Comparison of ENCODE assay signal across 28 cellular contexts in the genomic region with DNA sequence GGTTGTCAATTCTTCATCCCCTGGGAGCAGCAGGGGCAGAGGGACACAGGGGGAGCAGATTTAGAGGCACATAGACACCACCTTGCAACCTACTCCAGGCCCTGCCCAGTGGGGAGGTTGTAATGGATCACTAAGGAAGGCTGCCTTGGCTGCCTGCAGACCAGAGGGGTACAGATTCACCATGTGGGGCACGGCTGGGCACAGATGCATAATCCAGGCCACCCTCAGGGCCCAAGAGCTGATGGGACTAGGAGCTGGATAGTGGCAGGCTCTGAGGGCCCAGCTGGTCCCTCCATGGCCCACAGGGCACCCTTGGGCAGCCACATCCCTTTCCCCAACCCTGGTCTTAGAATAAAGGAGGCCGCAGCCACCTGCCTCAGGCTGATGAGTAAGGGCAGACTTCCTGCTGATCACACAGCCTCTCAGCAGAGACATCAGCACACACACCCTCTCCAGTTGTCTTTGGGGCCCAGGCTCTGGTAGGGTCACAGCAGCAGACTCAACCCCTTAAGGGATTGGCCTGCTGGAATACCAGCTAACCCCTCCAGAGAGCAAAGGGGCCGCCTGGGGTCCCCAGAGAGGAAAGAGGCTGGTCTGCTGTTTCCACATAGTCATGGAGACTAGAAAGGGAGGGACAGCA.
A peak's percentile ranks its signal among the peaks of the same experiment; 100 is the strongest.
DNase-seq lines count a peak whose midpoint lies in the region; ATAC-seq and TF ChIP-seq lines count a peak whose summit lies in the region.
"Had no signal": no experiment of that assay in that cellular context is flagged by ENCODE, and none has a peak within 500 bp of the region (broad histone marks: within the 10 kb centered on the region; RNA-seq: fewer than 3 reads in every experiment).

No MANE protein-coding gene starts in this region.

- 77 to 87% methylated on average over 3 of the region's 3 CpGs for WGBS in endodermal cell (ENCODE audit: insufficient coverage in 1 of 2, insufficient read length in 1 of 2), 2 experiments

- H3K9me3 ChIP-seq in endodermal cell (ENCODE audit: control insufficient read depth, low read length) = no peaks in the 10 kb centered on the region
- H3K9me3 ChIP-seq: pancreas, thoracic aorta, uterus had no signal

- no peaks in the 10 kb centered on the region for H3K36me3 ChIP-seq in endodermal cell (ENCODE audit: control insufficient read depth, insufficient read depth, low read length)
- H3K36me3 ChIP-seq: pancreas, thoracic aorta, uterus had no signal

- peaks cover 12% of the 10 kb centered on the region for H3K27me3 ChIP-seq in endodermal cell (ENCODE audit: control insufficient read depth, insufficient read depth, low read length, poor library complexity, severe bottlenecking)
- H3K27me3 ChIP-seq: uterus had no signal

- intact Hi-C loops in CD14-positive monocyte (cut with micrococcal nuclease) (no loop called here), sciatic nerve (cut with DNase I) (no loop called here), cardiac septum (cut with DNase I) (no loop called here)

- H3K4me3 Mint-ChIP-seq in CD14-positive monocyte = no peak overlapping the region
- H3K4me3 Mint-ChIP-seq in endodermal cell = no peak overlapping the region
- H3K4me3 Mint-ChIP-seq: activated CD4-positive, alpha-beta memory T cell treated with anti-CD3 and anti-CD28 coated beads, Interleukin-2, amount 10 ng/mL, durations not matched to agents 7 days and 5 days; activated naive CD8-positive, alpha-beta T cell; B cell; neural crest cell; stimulated activated naive CD8-positive, alpha-beta T cell treated with anti-CD3 and anti-CD28 coated beads, Interleukin-15, Interleukin-2, amounts not matched to agents 100 ng/mL and 50 ng/mL, for 24 hours had no signal

- H3K9me3 Mint-ChIP-seq in CD14-positive monocyte (peaks cover 2 to 7% (median 6%) of the 10 kb centered on the region in 7 donors), endodermal cell (no peaks in the 10 kb centered on the region)
- H3K9me3 Mint-ChIP-seq: activated CD4-positive, alpha-beta memory T cell treated with anti-CD3 and anti-CD28 coated beads, Interleukin-2, amount 10 ng/mL, durations not matched to agents 7 days and 5 days; activated T-helper 2 cell treated with anti-CD3 and anti-CD28 coated beads, Interferon-gamma antibody, Interleukin-2, Interleukin-4, amounts not matched to agents 10 μg/mL and 5 μg/mL and 100 μg/mL, durations not matched to agents 14 hours and 24 hours and 36 hours had no signal

- DNase-seq in CD14-positive monocyte (ENCODE audit: low spot score) (peak; percentile 20), M059J (ENCODE audit: low read depth) (peak; percentile 58), endodermal cell (peak; percentile 24), sciatic nerve (ENCODE audit: low spot score) (peak; percentile 19), activated T-cell treated with anti-CD3 and anti-CD28 coated beads for 4 hours (no peak), middle frontal gyrus (ENCODE audit: extremely low spot score, low spot score) (no peak), cardiac septum (ENCODE audit: low spot score) (no peak), NCI-H2081 treated with DMSO at 0.1 percent for 48 hours (lab: John Stamatoyannopoulos, UW) (no peak)
- DNase-seq: activated CD4-positive, alpha-beta memory T cell treated with anti-CD3 and anti-CD28 coated beads, Interleukin-2, amount 10 ng/mL, durations not matched to agents 7 days and 5 days; activated CD8-positive, alpha-beta memory T cell treated with anti-CD3 and anti-CD28 coated beads, Interleukin-2, amount 50 U/mL, for 4 hours; HCEC 1CT; hypothalamus; NCI-H1105 treated with DMSO at 0.1 percent for 48 hours; NCI-H1930; NCI-H526 treated with DMSO at 0.1 percent for 48 hours; retina; SHP77; stimulated activated CD8-positive, alpha-beta memory T cell treated with anti-CD3 and anti-CD28 coated beads, Interleukin-4, amount 100 ng/mL, for 48 hours; uterus had no signal

- no peaks in the 10 kb centered on the region for H3K36me3 Mint-ChIP-seq in CD14-positive monocyte
- no peaks in the 10 kb centered on the region for H3K36me3 Mint-ChIP-seq in endodermal cell (ENCODE audit: low read depth)

- no peaks in the 10 kb centered on the region for H3K4me1 ChIP-seq in endodermal cell (ENCODE audit: control insufficient read depth, insufficient read depth, low read length)
- H3K4me1 ChIP-seq: pancreas, uterus had no signal

- no peak overlapping the region for H3K27ac ChIP-seq in endodermal cell (ENCODE audit: low read depth, low read length)
- H3K27ac ChIP-seq: pancreas, thoracic aorta, uterus had no signal

- H3K4me3 ChIP-seq in endodermal cell (ENCODE audit: low read length) = no peak overlapping the region
- H3K4me3 ChIP-seq: pancreas, thoracic aorta, uterus had no signal

- TF ChIP-seq CTCF in CD14-positive monocyte (IDR thresholded peaks at IDR 0.05) = no peak
- no peak for TF ChIP-seq CTCF in endodermal cell (conservative IDR thresholded peaks at IDR 0.05)

- H3K9ac ChIP-seq in endodermal cell (ENCODE audit: extremely low read depth, low read length, poor library complexity, severe bottlenecking) = no peak overlapping the region

- H3K27me3 Mint-ChIP-seq in CD14-positive monocyte (ENCODE audit: low read depth in 3 of 3) = peaks cover 12 to 15% (median 12%) of the 10 kb centered on the region in 3 donors
- peaks cover 17% of the 10 kb centered on the region for H3K27me3 Mint-ChIP-seq in endodermal cell (ENCODE audit: insufficient read depth)

- H3K27ac Mint-ChIP-seq in CD14-positive monocyte (no peak overlapping the region), endodermal cell (no peak overlapping the region)
- H3K27ac Mint-ChIP-seq: activated CD4-positive, alpha-beta memory T cell treated with anti-CD3 and anti-CD28 coated beads, Interleukin-2, amount 10 ng/mL, durations not matched to agents 7 days and 5 days; activated naive CD8-positive, alpha-beta T cell; activated T-helper 2 cell treated with anti-CD3 and anti-CD28 coated beads, Interferon-gamma antibody, Interleukin-2, Interleukin-4, amounts not matched to agents 10 μg/mL and 5 μg/mL and 100 μg/mL, durations not matched to agents 14 hours and 24 hours and 36 hours; B cell; stimulated activated naive CD8-positive, alpha-beta T cell treated with anti-CD3 and anti-CD28 coated beads, Interleukin-15, Interleukin-2, amounts not matched to agents 100 ng/mL and 50 ng/mL, for 24 hours had no signal

- ATAC-seq in sciatic nerve = no peak
- ATAC-seq: left colon, pancreas, PC-3 had no signal

- H3K4me1 Mint-ChIP-seq in CD14-positive monocyte (no peaks in the 10 kb centered on the region), endodermal cell (peaks cover 3% of the 10 kb centered on the region)
- H3K4me1 Mint-ChIP-seq: activated CD4-positive, alpha-beta memory T cell treated with anti-CD3 and anti-CD28 coated beads, Interleukin-2, amount 10 ng/mL, durations not matched to agents 7 days and 5 days; B cell had no signal

Comparison
In these comparisons a context has a peak if more than half of its experiments do, and no peak if none do; other contexts are left out.
1. DNase-seq: peak in CD14-positive monocyte (single experiment), M059J (single experiment), endodermal cell (single experiment) and sciatic nerve (single experiment); none in activated T-cell treated with anti-CD3 and anti-CD28 coated beads for 4 hours (single experiment), middle frontal gyrus (single experiment), cardiac septum (single experiment) and NCI-H2081 treated with DMSO at 0.1 percent for 48 hours (single experiment).